Comparison of ENCODE assay signal across 16 cellular contexts in the genomic region with DNA sequence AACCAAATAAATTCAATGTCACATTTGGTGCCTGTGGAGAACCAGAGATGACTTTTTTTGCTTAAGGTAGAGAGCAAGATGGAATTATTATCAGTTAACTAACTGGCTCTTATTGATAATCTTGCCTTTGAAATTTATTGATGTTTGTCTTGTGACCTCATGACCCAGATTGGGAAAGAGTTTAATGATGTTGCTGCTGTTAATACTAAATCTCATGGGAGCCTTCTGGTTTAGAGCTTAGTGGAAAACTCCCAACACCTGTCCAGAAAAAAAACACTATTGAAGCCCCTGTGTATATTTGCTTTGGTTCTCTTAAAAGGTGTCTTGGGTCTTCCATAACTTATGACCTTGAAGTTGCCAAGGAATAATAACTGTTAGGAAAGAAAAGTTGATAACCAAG. TPM values are rescaled to one million over a fixed set of nuclear protein-coding genes. Genes with fewer than 3 reads are reported as not detected.
DNase-seq lines count a peak whose midpoint lies in the region; ATAC-seq, FAIRE-seq and TF ChIP-seq lines count a peak whose summit lies in the region.
"Had no signal": no experiment of that assay in that cellular context is flagged by ENCODE, and none has a peak within 500 bp of the region (broad histone marks: within the 10 kb centered on the region; RNA-seq: fewer than 3 reads in every experiment).

No MANE protein-coding gene starts in this region.

- no peak for DNase-seq in activated naive CD8-positive, alpha-beta T cell treated with anti-CD3 and anti-CD28 coated beads for 36 hours
- DNase-seq in left lobe of liver (ENCODE audit: low spot score): no peak
- no peak for DNase-seq in D721Med (ENCODE audit: insufficient read length, low spot score)
- DNase-seq: ACHN, Calu3, MM.1S, NCI-H2081 had no signal

- H3K27ac Mint-ChIP-seq in activated naive CD8-positive, alpha-beta T cell: peak overlapping the region; percentile 88
- no peak overlapping the region for H3K27ac Mint-ChIP-seq in activated naive CD8-positive, alpha-beta T cell treated with anti-CD3 and anti-CD28 coated beads for 36 hours
- H3K27ac Mint-ChIP-seq in stimulated activated memory B cell treated with anti-CD40 and anti-IgM and Interleukin-4, amounts not matched to agents 10 μg/mL and 1 μg/mL and 100 μg/mL, for 72 hours: peak overlapping the region; percentile 2
- H3K27ac Mint-ChIP-seq: activated T-helper 1 cell treated with anti-CD3 and anti-CD28 coated beads, Interleukin-12 subunit alpha, Interleukin-12 subunit beta, Interleukin-2, Interleukin-4 antibody, amounts not matched to agents 30 ng/mL and 10 ng/mL and 1 ng/mL, durations not matched to agents 14 hours and 24 hours and 36 hours had no signal

- H3K4me1 Mint-ChIP-seq in activated naive CD8-positive, alpha-beta T cell (ENCODE audit: low read depth): peaks cover 72% of the 10 kb centered on the region
- H3K4me1 Mint-ChIP-seq in activated naive CD8-positive, alpha-beta T cell treated with anti-CD3 and anti-CD28 coated beads for 36 hours: peaks cover 32% of the 10 kb centered on the region
- peaks cover 32% of the 10 kb centered on the region for H3K4me1 Mint-ChIP-seq in stimulated activated memory B cell treated with anti-CD40 and anti-IgM and Interleukin-4, amounts not matched to agents 10 μg/mL and 1 μg/mL and 100 μg/mL, for 72 hours

- ATAC-seq in left lobe of liver (peak; percentile 65), HG03108 (IDR thresholded peaks at IDR 0.05; ENCODE audit: unreplicated experiment) (no peak)
- ATAC-seq in stimulated activated memory B cell treated with anti-CD40 and anti-IgM and Interleukin-4, amounts not matched to agents 10 μg/mL and 1 μg/mL and 100 μg/mL, for 72 hours: no peak

- no peaks in the 10 kb centered on the region for H3K27me3 Mint-ChIP-seq in activated naive CD8-positive, alpha-beta T cell
- no peaks in the 10 kb centered on the region for H3K27me3 Mint-ChIP-seq in activated naive CD8-positive, alpha-beta T cell treated with anti-CD3 and anti-CD28 coated beads for 36 hours
- H3K27me3 Mint-ChIP-seq in stimulated activated memory B cell treated with anti-CD40 and anti-IgM and Interleukin-4, amounts not matched to agents 10 μg/mL and 1 μg/mL and 100 μg/mL, for 72 hours: no peaks in the 10 kb centered on the region

- H3K9me3 Mint-ChIP-seq in activated naive CD8-positive, alpha-beta T cell (ENCODE audit: low read depth): no peaks in the 10 kb centered on the region
- H3K9me3 Mint-ChIP-seq in activated naive CD8-positive, alpha-beta T cell treated with anti-CD3 and anti-CD28 coated beads for 36 hours: no peaks in the 10 kb centered on the region
- H3K9me3 Mint-ChIP-seq in stimulated activated memory B cell treated with anti-CD40 and anti-IgM and Interleukin-4, amounts not matched to agents 10 μg/mL and 1 μg/mL and 100 μg/mL, for 72 hours: no peaks in the 10 kb centered on the region
- H3K9me3 Mint-ChIP-seq: activated T-helper 1 cell treated with anti-CD3 and anti-CD28 coated beads, Interleukin-12 subunit alpha, Interleukin-12 subunit beta, Interleukin-2, Interleukin-4 antibody, amounts not matched to agents 30 ng/mL and 10 ng/mL and 1 ng/mL, durations not matched to agents 14 hours and 24 hours and 36 hours had no signal

- H3K36me3 Mint-ChIP-seq in activated naive CD8-positive, alpha-beta T cell: peaks cover 13% of the 10 kb centered on the region
- H3K36me3 Mint-ChIP-seq in activated naive CD8-positive, alpha-beta T cell treated with anti-CD3 and anti-CD28 coated beads for 36 hours: peaks cover 64% of the 10 kb centered on the region
- peaks cover 63% of the 10 kb centered on the region for H3K36me3 Mint-ChIP-seq in stimulated activated memory B cell treated with anti-CD40 and anti-IgM and Interleukin-4, amounts not matched to agents 10 μg/mL and 1 μg/mL and 100 μg/mL, for 72 hours

- no peak for TF ChIP-seq CTCF in D721Med (IDR thresholded peaks at IDR 0.05; ENCODE audit: insufficient read depth, missing control alignments)

- no peak for FAIRE-seq in D721Med (lab: Jason Lieb, UNC)
- FAIRE-seq: GM18507 had no signal

- H3K4me3 Mint-ChIP-seq in activated naive CD8-positive, alpha-beta T cell: no peak overlapping the region
- no peak overlapping the region for H3K4me3 Mint-ChIP-seq in activated naive CD8-positive, alpha-beta T cell treated with anti-CD3 and anti-CD28 coated beads for 36 hours
- no peak overlapping the region for H3K4me3 Mint-ChIP-seq in stimulated activated memory B cell treated with anti-CD40 and anti-IgM and Interleukin-4, amounts not matched to agents 10 μg/mL and 1 μg/mL and 100 μg/mL, for 72 hours
- H3K4me3 Mint-ChIP-seq: activated T-helper 1 cell treated with anti-CD3 and anti-CD28 coated beads, Interleukin-12 subunit alpha, Interleukin-12 subunit beta, Interleukin-2, Interleukin-4 antibody, amounts not matched to agents 30 ng/mL and 10 ng/mL and 1 ng/mL, durations not matched to agents 14 hours and 24 hours and 36 hours had no signal

RNA-seq across cellular contexts. Expression of gene CHTOP, which starts 10.0 kb away (rescaled TPM):
- 10 to 100 TPM; 94.3 to 98.1 TPM for total RNA-seq in activated naive CD8-positive, alpha-beta T cell treated with anti-CD3 and anti-CD28 coated beads for 36 hours
- 24.5 TPM for total RNA-seq in left lobe of liver

RNA-seq across cellular contexts. Expression of gene SNAPIN, which starts 14.7 kb away (rescaled TPM):
- 10 to 100 TPM; 32.9 to 34.7 TPM for total RNA-seq in activated naive CD8-positive, alpha-beta T cell treated with anti-CD3 and anti-CD28 coated beads for 36 hours
- total RNA-seq in left lobe of liver: 15.1 TPM

RNA-seq across cellular contexts. Expression of gene S100A1, which starts 15.6 kb away (rescaled TPM):
- not detected for total RNA-seq in activated naive CD8-positive, alpha-beta T cell treated with anti-CD3 and anti-CD28 coated beads for 36 hours
- total RNA-seq in left lobe of liver: 1.7 TPM
- total RNA-seq: activated T-helper 1 cell treated with anti-CD3 and anti-CD28 coated beads, Interleukin-12 subunit alpha, Interleukin-12 subunit beta, Interleukin-2, Interleukin-4 antibody, amounts not matched to agents 30 ng/mL and 10 ng/mL and 1 ng/mL, durations not matched to agents 14 hours and 24 hours and 36 hours; Calu3; lung microvascular endothelial cell; osteoblast; T-helper 1 cell treated with Interleukin-12 subunit alpha and Interleukin-12 subunit beta and Interleukin-4 antibody, amounts not matched to agents 30 ng/mL and 1 ng/mL, for 36 hours; thoracic aorta had no signal

RNA-seq across cellular contexts. Expression of gene S100A13, which starts 16.5 kb away (rescaled TPM):
- 1 to 10 TPM; 5.7 to 5.9 TPM for total RNA-seq in activated naive CD8-positive, alpha-beta T cell treated with anti-CD3 and anti-CD28 coated beads for 36 hours
- 10.2 TPM for total RNA-seq in left lobe of liver

RNA-seq across cellular contexts. Expression of gene ILF2, which starts 27.0 kb away (rescaled TPM):
- total RNA-seq in activated naive CD8-positive, alpha-beta T cell treated with anti-CD3 and anti-CD28 coated beads for 36 hours: 100 to 1,000 TPM; 419 to 431 TPM
- 33.2 TPM for total RNA-seq in left lobe of liver
